15 cellular contexts compared by ENCODE assay signal in the genomic region with DNA sequence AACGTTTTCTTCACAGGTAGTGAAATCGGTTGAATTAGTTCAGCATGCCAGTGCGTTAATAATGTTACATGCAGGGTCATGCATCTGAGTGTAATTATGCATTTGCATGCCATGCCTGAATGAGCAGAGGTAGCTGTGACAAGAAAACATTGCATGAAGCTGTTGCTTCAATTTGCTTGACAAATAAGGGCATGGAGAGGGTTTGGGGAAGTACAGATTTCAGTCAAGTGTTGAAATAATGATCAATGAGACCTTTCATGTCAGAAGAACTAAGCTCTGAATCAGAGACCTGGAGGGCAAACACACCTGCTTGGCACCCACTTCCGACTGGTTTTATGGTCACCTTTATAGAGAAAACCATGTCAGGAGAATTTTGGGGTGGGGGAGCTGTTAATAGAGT.
DNase-seq lines count a peak whose midpoint lies in the region; ATAC-seq, FAIRE-seq and TF ChIP-seq lines count a peak whose summit lies in the region.
"Had no signal": no experiment of that assay in that cellular context is flagged by ENCODE, and none has a peak within 500 bp of the region (broad histone marks: within the 10 kb centered on the region; RNA-seq: fewer than 3 reads in every experiment).

No MANE protein-coding gene starts in this region.

- 0% methylated on average over 4 of the region's 4 CpGs for WGBS in GM12878 (ENCODE audit: insufficient coverage, insufficient replicate concordance, low lambda C conversion rate, missing lambda C conversion rate)
- 32 to 43% methylated on average over 4 of the region's 4 CpGs for WGBS in body of pancreas, 2 donors

- H3K36me3 Mint-ChIP-seq in activated T-helper 17 cell treated with anti-CD3 and anti-CD28 coated beads, Interleukin-2, amount 50 U/mL, for 72 hours (ENCODE audit: low read depth): no peaks in the 10 kb centered on the region

- H2AFZ ChIP-seq in GM12878 (ENCODE audit: control insufficient read depth, low read depth, low read length): no peak overlapping the region
- H2AFZ ChIP-seq: neural progenitor cell had no signal

- H3K4me3 Mint-ChIP-seq in activated T-helper 17 cell treated with anti-CD3 and anti-CD28 coated beads, Interleukin-2, amount 50 U/mL, for 72 hours: no peak overlapping the region
- H3K4me3 Mint-ChIP-seq: activated T-cell treated with anti-CD3 and anti-CD28 coated beads, Interleukin-2, amount 50 U/mL, for 4 hours; neural progenitor cell had no signal

- H3K27me3 Mint-ChIP-seq in activated T-helper 17 cell treated with anti-CD3 and anti-CD28 coated beads, Interleukin-2, amount 50 U/mL, for 72 hours: no peaks in the 10 kb centered on the region

- H3K36me3 ChIP-seq in GM12878 (ENCODE audit: control insufficient read depth in 2 of 2, insufficient read depth in 2 of 2, low read length in 1 of 2) (no peaks in the 10 kb centered on the region; a peak in 1 of 4 replicates), mucosa of descending colon (ENCODE audit: low read depth) (no peaks in the 10 kb centered on the region), body of pancreas (replicated peaks in 1 of 2; ENCODE audit: insufficient read depth in 1 of 2, low read depth in 2 of 2) (peaks cover 0 to 5% of the 10 kb centered on the region in 2 donors)
- H3K36me3 ChIP-seq: BLaER1 treated with 17β-estradiol and CSF1 and Interleukin-3, amounts not matched to agents 10 nM and 100 nM; neural progenitor cell had no signal

- no peak overlapping the region for H3K4me3 ChIP-seq in GM12878
- no peak overlapping the region for H3K4me3 ChIP-seq in mucosa of descending colon
- no peak overlapping the region for H3K4me3 ChIP-seq in body of pancreas
- H3K4me3 ChIP-seq: BLaER1 treated with 17β-estradiol and CSF1 and Interleukin-3, amounts not matched to agents 10 nM and 100 nM; lung; neural progenitor cell had no signal

- H3K4me2 ChIP-seq in GM12878 (ENCODE audit: control insufficient read depth, insufficient read depth): no peak overlapping the region
- H3K4me2 ChIP-seq: neural progenitor cell had no signal

- RAD21 ChIA-PET in GM12878 (lab: Charles Lee; ENCODE audit: unreplicated experiment): interaction anchor here (0.6 to 1.9 kb wide), 10 partner anchors 8 to 194 kb away, joined by 3 to 10 read pairs (median 5); no protein-coding TSS in a partner anchor

- no peak for FAIRE-seq in GM12878 (lab: Jason Lieb, UNC)
- FAIRE-seq: colon had no signal

- intact Hi-C loops in GM12878 (cut with micrococcal nuclease; ENCODE audit: unreplicated experiment) (loop anchor here (1.0 to 5.0 kb wide), 4 partner anchors 32 to 398 kb away; no protein-coding TSS in a partner anchor), mucosa of descending colon (cut with DNase I, micrococcal nuclease) (no loop called here), body of pancreas (cut with DNase I) (no loop called here)

- no peak overlapping the region for H3K9ac ChIP-seq in GM12878 (ENCODE audit: control insufficient read depth, insufficient read depth, low read length)
- H3K9ac ChIP-seq: BLaER1 treated with 17β-estradiol and CSF1 and Interleukin-3, amounts not matched to agents 10 nM and 100 nM; neural progenitor cell had no signal

- no peak overlapping the region for H3K27ac ChIP-seq in GM12878 (ENCODE audit: control insufficient read depth, insufficient read depth)
- H3K27ac ChIP-seq in body of pancreas: no peak overlapping the region
- H3K27ac ChIP-seq: BLaER1 treated with 17β-estradiol and CSF1 and Interleukin-3, amounts not matched to agents 10 nM and 100 nM; neural progenitor cell had no signal

- TF ChIP-seq RAD21 in GM12878 (IDR thresholded peaks at IDR 0.05; ENCODE audit: insufficient read depth, low read depth, low read length): no peak

- H3K4me1 ChIP-seq in GM12878 (ENCODE audit: control insufficient read depth, insufficient read depth, low read length): peaks cover 4% of the 10 kb centered on the region; the same call in 1 of the 2 replicates
- no peaks in the 10 kb centered on the region for H3K4me1 ChIP-seq in mucosa of descending colon (ENCODE audit: low read depth)
- no peaks in the 10 kb centered on the region for H3K4me1 ChIP-seq in body of pancreas

- no peak for TF ChIP-seq EP300 in GM12878 (IDR thresholded peaks at IDR 0.05; ENCODE audit: borderline replicate concordance in 1 of 2, control insufficient read depth in 1 of 2, low read depth in 2 of 2, low read length in 2 of 2)

- DNase-seq in DMS53 (lab: John Stamatoyannopoulos, UW): peak; percentile 82
- no peak for DNase-seq in GM12878 (ENCODE audit: low read depth, low spot score)
- no peak for DNase-seq in mucosa of descending colon
- no peak for DNase-seq in activated gamma-delta T cell (lab: John Stamatoyannopoulos, UW)
- no peak for DNase-seq in body of pancreas
- DNase-seq: activated CD4-positive, alpha-beta T cell treated with anti-CD3 and anti-CD28 coated beads for 4 hours; activated T-cell treated with anti-CD3 and anti-CD28 coated beads, Interleukin-2, amount 50 U/mL, for 4 hours; amniotic stem cell had no signal

- no peaks in the 10 kb centered on the region for H3K27me3 ChIP-seq in GM12878 (replicated peaks in 1 of 2; ENCODE audit: control insufficient read depth in 2 of 2, insufficient read depth in 2 of 2, low read length in 1 of 2)
- no peaks in the 10 kb centered on the region for H3K27me3 ChIP-seq in body of pancreas
- H3K27me3 ChIP-seq: BLaER1 treated with 17β-estradiol and CSF1 and Interleukin-3, amounts not matched to agents 10 nM and 100 nM; neural progenitor cell had no signal

- H3K27ac Mint-ChIP-seq in activated T-helper 17 cell treated with anti-CD3 and anti-CD28 coated beads, Interleukin-2, amount 50 U/mL, for 72 hours: no peak overlapping the region
- H3K27ac Mint-ChIP-seq: neural progenitor cell had no signal

- CTCF ChIA-PET in GM12878 (lab: Yijun Ruan, JAX): interaction anchor here (0.6 to 2.9 kb wide), 23 partner anchors 8 to 814 kb away, joined by 3 to 34 read pairs (median 5); no protein-coding TSS in a partner anchor

- no peak for TF ChIP-seq POLR2A in GM12878 (IDR thresholded peaks at IDR 0.05; ENCODE audit: low read depth, low read length)
- TF ChIP-seq POLR2A in body of pancreas (IDR thresholded peaks at IDR 0.05): no peak

- H3K4me1 Mint-ChIP-seq in activated T-helper 17 cell treated with anti-CD3 and anti-CD28 coated beads, Interleukin-2, amount 50 U/mL, for 72 hours: no peaks in the 10 kb centered on the region

- H3K9me3 ChIP-seq in GM12878 (replicated peaks; ENCODE audit: control insufficient read depth, insufficient read depth, low read length) (no peaks in the 10 kb centered on the region), mucosa of descending colon (no peaks in the 10 kb centered on the region), body of pancreas (no peaks in the 10 kb centered on the region)
- H3K9me3 ChIP-seq: BLaER1 treated with 17β-estradiol and CSF1 and Interleukin-3, amounts not matched to agents 10 nM and 100 nM had no signal

- in situ Hi-C loops in GM12878 (cut with MboI): no loop called here

- SMC1A ChIA-PET in GM12878 (lab: Charles Lee; ENCODE audit: uncharacterized antibody, unreplicated experiment): interaction anchor here (0.6 to 2.9 kb wide), 10 partner anchors 9 to 195 kb away, joined by 3 to 18 read pairs (median 4); no protein-coding TSS in a partner anchor

- no peak for TF ChIP-seq CTCF in GM12878 (IDR thresholded peaks at IDR 0.05 in 2 of 3, conservative IDR thresholded peaks at IDR 0.05 in 1 of 3; ENCODE audit: control insufficient read depth in 2 of 3, extremely low read depth in 1 of 3, insufficient read depth in 1 of 3, low read depth in 3 of 3, low read length in 3 of 3)
- TF ChIP-seq CTCF in mucosa of descending colon (IDR thresholded peaks at IDR 0.05): no peak
- no peak for TF ChIP-seq CTCF in body of pancreas (IDR thresholded peaks at IDR 0.05)

- no TSS peak for BruUV-seq in GM12878 (replicated peaks; lab: Mats Ljungman, UMichigan)

- ATAC-seq in GM18909 (IDR thresholded peaks at IDR 0.05; ENCODE audit: poor library complexity, unreplicated experiment): peak; percentile 38
- ATAC-seq in HG03571 (IDR thresholded peaks at IDR 0.05; ENCODE audit: unreplicated experiment): peak; percentile 41
- peak; percentile 77 for ATAC-seq in GM12878
- ATAC-seq in mucosa of descending colon: no peak
- ATAC-seq in activated T-helper 17 cell treated with anti-CD3 and anti-CD28 coated beads, Interleukin-2, amount 50 U/mL, for 72 hours (replicated peaks): no peak
- ATAC-seq in body of pancreas: no peak

- H4K20me1 ChIP-seq in GM12878 (ENCODE audit: control insufficient read depth, insufficient read depth): no peaks in the 10 kb centered on the region
- H4K20me1 ChIP-seq: BLaER1 treated with 17β-estradiol and CSF1 and Interleukin-3, amounts not matched to agents 10 nM and 100 nM had no signal

- POLR2A ChIA-PET in GM12878 (lab: Charles Lee): no interaction called here

- no peaks in the 10 kb centered on the region for H3K9me3 Mint-ChIP-seq in activated T-helper 17 cell treated with anti-CD3 and anti-CD28 coated beads, Interleukin-2, amount 50 U/mL, for 72 hours
- H3K9me3 Mint-ChIP-seq: activated T-cell treated with anti-CD3 and anti-CD28 coated beads, Interleukin-2, amount 50 U/mL, for 4 hours; neural progenitor cell had no signal

- H3K79me2 ChIP-seq in GM12878 (ENCODE audit: control insufficient read depth, insufficient read depth, low read length): no peaks in the 10 kb centered on the region

Comparison
In these comparisons a context has a peak if more than half of its experiments do, and no peak if none do; other contexts are left out.
1. ATAC-seq: peak in GM18909 (single experiment), HG03571 (single experiment) and GM12878 (single experiment); none in mucosa of descending colon (single experiment), activated T-helper 17 cell treated with anti-CD3 and anti-CD28 coated beads, Interleukin-2, amount 50 U/mL, for 72 hours (single experiment) and body of pancreas (single experiment).